In genomic region chr15:78944669-78945407, GRCh38 we compare ENCODE assay signal across 8 cellular contexts. TPM values are rescaled to one million over a fixed set of nuclear protein-coding genes. Genes with fewer than 3 reads are reported as not detected.
DNase-seq lines count a peak whose midpoint lies in the region; ATAC-seq and TF ChIP-seq lines count a peak whose summit lies in the region.

TSS of gene CTSH (minus strand) at chr15:78945046. CDS start at chr15:78944981, 65 bp downstream.

- CTCF ChIA-PET in CD4-positive, alpha-beta T cell (lab: Charles Lee), result no interaction called here
- CTCF ChIA-PET in Panc1 (lab: Charles Lee), result no interaction called here

- H3K9me3 ChIP-seq in CD4-positive, alpha-beta T cell (ENCODE audit: control insufficient read depth, low read length), result no peaks in the 10 kb centered on the region
- no peaks in the 10 kb centered on the region for H3K9me3 ChIP-seq in Panc1 (ENCODE audit: control insufficient read depth, insufficient read depth, low read depth, low read length)
- no peaks in the 10 kb centered on the region for H3K9me3 ChIP-seq in neural progenitor cell (ENCODE audit: low read depth)
- H3K9me3 ChIP-seq in stomach smooth muscle (ENCODE audit: control insufficient read depth in 2 of 2, low read length in 2 of 2), result no peaks in the 10 kb centered on the region

- intact Hi-C loops in CD4-positive, alpha-beta T cell (cut with DNase I, micrococcal nuclease), result no loop called here
- intact Hi-C loops in Panc1 (cut with micrococcal nuclease; ENCODE audit: unreplicated experiment), result no loop called here

- no peak for TF ChIP-seq CTCF in CD4-positive, alpha-beta T cell (IDR thresholded peaks at IDR 0.05)
- TF ChIP-seq CTCF in Panc1 (IDR thresholded peaks at IDR 0.05) (no peak), neural progenitor cell (IDR thresholded peaks at IDR 0.05) (no peak)

- POLR2A ChIA-PET in CD4-positive, alpha-beta T cell (lab: Charles Lee), result interaction anchor here (1.9 kb wide), 1 partner anchor 72 kb away, joined by 5 read pairs; the partner anchor contains the start of gene MORF4L1
- POLR2A ChIA-PET in Panc1 (lab: Charles Lee), result interaction anchor here (0.6 kb wide), 1 partner anchor 24 kb away, joined by 3 read pairs; no protein-coding TSS in a partner anchor

- no peaks in the 10 kb centered on the region for H3K36me3 ChIP-seq in Panc1 (ENCODE audit: control insufficient read depth, insufficient read depth, low read length)
- H3K36me3 ChIP-seq in neural progenitor cell, result no peaks in the 10 kb centered on the region
- no peaks in the 10 kb centered on the region for H3K36me3 ChIP-seq in stomach smooth muscle (ENCODE audit: control insufficient read depth in 2 of 2, insufficient read depth in 2 of 2, low read length in 2 of 2)

- no peaks in the 10 kb centered on the region for H3K79me2 ChIP-seq in neural progenitor cell (ENCODE audit: low read depth)

- H4K20me1 ChIP-seq in neural progenitor cell (ENCODE audit: low read depth), result peaks cover 5% of the 10 kb centered on the region

- H3K9ac ChIP-seq in neural progenitor cell (no peak within 1 kb of the TSS), stomach smooth muscle (ENCODE audit: low read length in 2 of 2) (peak within 1 kb of the TSS; percentile 47 to 55)

- in situ Hi-C loops in Panc1 (cut with HindIII; ENCODE audit: low pct_unique_long_range_greater_than_20kb, low sequenced_read_pairs), result no loop called here

- H3K27ac ChIP-seq in CD4-positive, alpha-beta T cell (ENCODE audit: low read depth, low read length), result no peak within 1 kb of the TSS
- H3K27ac ChIP-seq in Panc1 (ENCODE audit: low read length) (peak within 1 kb of the TSS; percentile 84), neural progenitor cell (no peak within 1 kb of the TSS), stomach smooth muscle (ENCODE audit: low read length) (no peak within 1 kb of the TSS)

- no TSS peak for BruUV-seq in Panc1 (replicated peaks; lab: Mats Ljungman, UMichigan)

- H3K4me1 Mint-ChIP-seq in CD4-positive, alpha-beta T cell (ENCODE audit: low read depth), result no peaks in the 10 kb centered on the region
- H3K4me1 Mint-ChIP-seq in neural progenitor cell, result peaks cover 4% of the 10 kb centered on the region

- no peaks in the 10 kb centered on the region for H3K27me3 ChIP-seq in CD4-positive, alpha-beta T cell (ENCODE audit: control insufficient read depth, insufficient read depth, low read length)
- H3K27me3 ChIP-seq in Panc1 (ENCODE audit: control insufficient read depth, insufficient read depth, low read length) (no peaks in the 10 kb centered on the region), neural progenitor cell (peaks cover 51% of the 10 kb centered on the region), stomach smooth muscle (ENCODE audit: control insufficient read depth in 1 of 2, insufficient read depth in 2 of 2, low read length in 2 of 2) (no peaks in the 10 kb centered on the region)

- peak; percentile 82 for ATAC-seq in CD4-positive, alpha-beta T cell (ENCODE audit: poor library complexity)
- ATAC-seq in GM19452 (IDR thresholded peaks at IDR 0.05; ENCODE audit: unreplicated experiment) (peak; percentile 70), Panc1 (peak; percentile 85)

- H3F3A ChIP-seq in neural progenitor cell (ENCODE audit: low read depth), result peaks cover 9% of the 10 kb centered on the region

- peak within 1 kb of the TSS; percentile 85 for H3K4me2 ChIP-seq in neural progenitor cell

- DNase-seq in CD4-positive, alpha-beta T cell, result peak; percentile 29 to 79 (median 62)
- DNase-seq in HS-27A (ENCODE audit: low read depth) (peak; percentile 45), Panc1 (ENCODE audit: low read depth, low spot score) (no peak), foreskin melanocyte (peak; percentile 16), neural progenitor cell (ENCODE audit: low spot score) (peak; percentile 91)
- DNase-seq in activated T-helper 9 cell treated with anti-CD3 and anti-CD28 coated beads, Interleukin-2, amount 50 U/mL, for 16 hours (ENCODE audit: low read depth), result peak; percentile 70

- peak within 1 kb of the TSS; percentile 71 for H3K4me3 Mint-ChIP-seq in CD4-positive, alpha-beta T cell
- H3K4me3 Mint-ChIP-seq in neural progenitor cell, result peak within 1 kb of the TSS; percentile 84

- peaks cover 15% of the 10 kb centered on the region for H3K27me3 Mint-ChIP-seq in CD4-positive, alpha-beta T cell
- H3K27me3 Mint-ChIP-seq in neural progenitor cell (ENCODE audit: insufficient read depth, low read depth), result peaks cover 10% of the 10 kb centered on the region

- H3K4me3 ChIP-seq in Panc1 (ENCODE audit: low read depth in 2 of 2, low read length in 2 of 2), result peak within 1 kb of the TSS; percentile 72 to 80
- peak within 1 kb of the TSS; percentile 62 for H3K4me3 ChIP-seq in neural progenitor cell
- H3K4me3 ChIP-seq in stomach smooth muscle (ENCODE audit: low read length in 2 of 2), result peak within 1 kb of the TSS; percentile 76 to 80

- H2AFZ ChIP-seq in neural progenitor cell (replicated peaks), result peak within 1 kb of the TSS; percentile 92

- no peak within 1 kb of the TSS for H3K27ac Mint-ChIP-seq in CD4-positive, alpha-beta T cell
- no peak within 1 kb of the TSS for H3K27ac Mint-ChIP-seq in neural progenitor cell

- H3K4me1 ChIP-seq in Panc1 (ENCODE audit: control insufficient read depth, insufficient read depth, low read length) (peaks cover 30% of the 10 kb centered on the region; the same call in 1 of the 2 replicates), neural progenitor cell (peaks cover 3% of the 10 kb centered on the region), stomach smooth muscle (ENCODE audit: control insufficient read depth, insufficient read depth, low read length) (peaks cover 10% of the 10 kb centered on the region)

- H3K36me3 Mint-ChIP-seq in CD4-positive, alpha-beta T cell (ENCODE audit: low read depth), result no peaks in the 10 kb centered on the region
- no peaks in the 10 kb centered on the region for H3K36me3 Mint-ChIP-seq in neural progenitor cell

- H3K9me3 Mint-ChIP-seq in CD4-positive, alpha-beta T cell, result no peaks in the 10 kb centered on the region
- no peaks in the 10 kb centered on the region for H3K9me3 Mint-ChIP-seq in neural progenitor cell

RNA-seq across cellular contexts. Expression of gene CTSH, which starts in this region (rescaled TPM):
- total RNA-seq in CD4-positive, alpha-beta T cell, result 10 to 100 TPM; 11.1 to 11.4 TPM
- total RNA-seq in Panc1 (2021; ENCODE audit: unreplicated experiment) (178 TPM), neural progenitor cell (ENCODE audit: low replicate concordance) (3.5 and 9.0 TPM in 2 replicates)
- polyA plus RNA-seq in Panc1 (2012; ENCODE audit: insufficient read length), result 168 TPM

Comparison
In these comparisons a context has a peak if more than half of its experiments do, and no peak if none do; other contexts are left out.
1. RNA of gene CTSH (total RNA-seq): 178 TPM in Panc1 (single experiment); 11.1 to 11.4 TPM in CD4-positive, alpha-beta T cell and 3.5 to 9.0 TPM in neural progenitor cell; every median in the first group is over 10 times any median in the second.
2. Peak in every context shown above with its lines, with median percentiles within 50 percentile points of each other: ATAC-seq and H3K4me3 ChIP-seq.